ENCODE assay signal across 15 cellular contexts in the genomic region with DNA sequence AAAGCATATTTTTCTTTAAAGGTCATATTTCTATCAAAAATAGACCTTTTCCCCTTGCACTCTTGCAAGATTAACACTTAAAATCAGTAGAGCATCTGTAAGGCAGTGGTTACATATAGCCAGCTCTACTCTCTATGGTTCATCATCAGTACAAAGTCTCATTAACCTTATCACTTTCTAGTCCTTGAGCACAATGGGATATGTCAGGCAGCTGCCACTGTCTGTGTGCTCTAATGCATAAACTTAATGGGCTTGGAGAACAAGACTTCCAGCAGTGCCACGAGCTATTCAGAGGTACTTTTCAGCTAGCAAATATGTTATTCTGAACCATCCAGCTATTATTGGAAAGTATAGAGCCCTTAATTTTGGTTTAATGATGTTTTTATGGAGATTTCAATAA.
A peak's percentile ranks its signal among the peaks of the same experiment; 100 is the strongest.
DNase-seq lines count a peak whose midpoint lies in the region; ATAC-seq and TF ChIP-seq lines count a peak whose summit lies in the region.
"Had no signal": no experiment of that assay in that cellular context is flagged by ENCODE, and none has a peak within 500 bp of the region (broad histone marks: within the 10 kb centered on the region; RNA-seq: fewer than 3 reads in every experiment).

No MANE protein-coding gene starts in this region.

- H3K4me3 ChIP-seq in neural progenitor cell (no peak overlapping the region), mammary epithelial cell (replicated peaks in 1 of 3; ENCODE audit: insufficient read depth in 1 of 3, low read depth in 2 of 3, low read length in 3 of 3) (no peak overlapping the region), left lung (no peak overlapping the region)
- H3K4me3 ChIP-seq: MG63, SJCRH30 had no signal

- H3K79me2 ChIP-seq in neural progenitor cell (ENCODE audit: low read depth) (no peaks in the 10 kb centered on the region), mammary epithelial cell (ENCODE audit: insufficient read depth, low read length) (no peaks in the 10 kb centered on the region)

- no peak overlapping the region for H3K4me2 ChIP-seq in neural progenitor cell
- no peak overlapping the region for H3K4me2 ChIP-seq in mammary epithelial cell (ENCODE audit: insufficient read depth, low read depth, low read length)

- H3K9ac ChIP-seq in neural progenitor cell (no peak overlapping the region), mammary epithelial cell (ENCODE audit: insufficient read depth, low read length) (no peak overlapping the region)

- no peak overlapping the region for H2AFZ ChIP-seq in neural progenitor cell (replicated peaks)
- H2AFZ ChIP-seq in mammary epithelial cell (ENCODE audit: low read depth, low read length) = no peak overlapping the region

- H3K9me3 Mint-ChIP-seq in neural progenitor cell = peaks cover 2% of the 10 kb centered on the region

- H3K27ac Mint-ChIP-seq in neural progenitor cell = no peak overlapping the region
- H3K27ac Mint-ChIP-seq: CD14-positive monocyte had no signal

- peaks cover 9% of the 10 kb centered on the region for H3K4me1 Mint-ChIP-seq in neural progenitor cell
- H3K4me1 Mint-ChIP-seq: CD14-positive monocyte had no signal

- H3K27ac ChIP-seq in neural progenitor cell (no peak overlapping the region), mammary epithelial cell (ENCODE audit: insufficient read depth, low read depth, low read length) (no peak overlapping the region), left lung (no peak overlapping the region)
- H3K27ac ChIP-seq: SJCRH30 had no signal

- intact Hi-C loops in mammary epithelial cell (cut with micrococcal nuclease) (no loop called here), left lung (cut with DNase I) (no loop called here)

- CTCF ChIA-PET in mammary epithelial cell (lab: Charles Lee; ENCODE audit: low non-redundant PET) = no interaction called here

- WGBS in mammary epithelial cell (ENCODE audit: low coverage, missing lambda C conversion rate) = 87% methylated on average over 1 of the region's 1 CpG

- ATAC-seq in left lung = no peak

- H3K9me3 ChIP-seq in neural progenitor cell (ENCODE audit: low read depth) = no peaks in the 10 kb centered on the region
- no peaks in the 10 kb centered on the region for H3K9me3 ChIP-seq in mammary epithelial cell (replicated peaks; ENCODE audit: insufficient read depth, low read length)
- no peaks in the 10 kb centered on the region for H3K9me3 ChIP-seq in left lung
- H3K9me3 ChIP-seq: MG63, SJCRH30 had no signal

- in situ Hi-C loops in mammary epithelial cell (cut with MboI; ENCODE audit: low sequenced_read_pairs in 2 of 2) = no loop called here

- H3K27me3 Mint-ChIP-seq in neural progenitor cell (ENCODE audit: insufficient read depth, low read depth) = no peaks in the 10 kb centered on the region

- H4K20me1 ChIP-seq in neural progenitor cell (ENCODE audit: low read depth) (no peaks in the 10 kb centered on the region), mammary epithelial cell (ENCODE audit: insufficient read depth, low read length) (no peaks in the 10 kb centered on the region)

- DNase-seq in NCI-H187 treated with DMSO at 0.1 percent for 48 hours (lab: John Stamatoyannopoulos, UW) (peak; percentile 13), NCI-H187 (lab: John Stamatoyannopoulos, UW) (no peak), NCI-H2081 (lab: John Stamatoyannopoulos, UW) (peak; percentile 39 to 82), NCI-H748 (lab: John Stamatoyannopoulos, UW; ENCODE audit: unreplicated experiment) (peak; percentile 88), neural progenitor cell (ENCODE audit: low spot score) (peak; percentile 31), NCI-H2227 treated with DMSO at 0.1 percent for 48 hours (lab: John Stamatoyannopoulos, UW) (no peak), mammary epithelial cell (no peak), left lung (no peak)
- DNase-seq: DMS79 treated with DMSO at 0.1 percent for 48 hours, MG63, NCI-H1436, NCI-H526 treated with DMSO at 0.1 percent for 48 hours, SJCRH30, T-helper 1 cell had no signal

- no peaks in the 10 kb centered on the region for H3F3A ChIP-seq in neural progenitor cell (ENCODE audit: low read depth)

- H3K4me3 Mint-ChIP-seq in neural progenitor cell = no peak overlapping the region
- H3K4me3 Mint-ChIP-seq: CD14-positive monocyte had no signal

- H3K27me3 ChIP-seq in neural progenitor cell (no peaks in the 10 kb centered on the region), mammary epithelial cell (ENCODE audit: insufficient read depth, low read length) (no peaks in the 10 kb centered on the region), left lung (no peaks in the 10 kb centered on the region)
- H3K27me3 ChIP-seq: SJCRH30 had no signal

- H3K36me3 Mint-ChIP-seq in neural progenitor cell = no peaks in the 10 kb centered on the region
- H3K36me3 Mint-ChIP-seq: CD14-positive monocyte had no signal

- BruUV-seq in mammary epithelial cell (replicated peaks; lab: Mats Ljungman, UMichigan) = no TSS peak

- dilution Hi-C loops in mammary epithelial cell (cut with HindIII; ENCODE audit: low sequenced_read_pairs) = no loop called here

- peaks cover 8% of the 10 kb centered on the region for H3K4me1 ChIP-seq in neural progenitor cell
- H3K4me1 ChIP-seq in mammary epithelial cell (ENCODE audit: insufficient read depth, low read length) = no peaks in the 10 kb centered on the region
- no peaks in the 10 kb centered on the region for H3K4me1 ChIP-seq in left lung
- H3K4me1 ChIP-seq: SJCRH30 had no signal

- H3K36me3 ChIP-seq in neural progenitor cell = no peaks in the 10 kb centered on the region
- no peaks in the 10 kb centered on the region for H3K36me3 ChIP-seq in mammary epithelial cell (ENCODE audit: insufficient read depth, low read length)
- H3K36me3 ChIP-seq in left lung = no peaks in the 10 kb centered on the region
- H3K36me3 ChIP-seq: MG63, SJCRH30 had no signal

- TF ChIP-seq CTCF in neural progenitor cell (IDR thresholded peaks at IDR 0.05) = no peak
- no peak for TF ChIP-seq CTCF in mammary epithelial cell (conservative IDR thresholded peaks at IDR 0.05 in 1 of 2, IDR thresholded peaks at IDR 0.05 in 1 of 2; ENCODE audit: extremely low read depth in 1 of 2, insufficient read depth in 1 of 2, low read depth in 1 of 2, low read length in 2 of 2)
- no peak for TF ChIP-seq CTCF in left lung (IDR thresholded peaks at IDR 0.05)

Comparison
In these comparisons a context has a peak if more than half of its experiments do, and no peak if none do; other contexts are left out.
1. DNase-seq: peak in NCI-H187 treated with DMSO at 0.1 percent for 48 hours (single experiment), NCI-H2081 (2 of 2), NCI-H748 (single experiment) and neural progenitor cell (single experiment); none in NCI-H187 (0 of 2), NCI-H2227 treated with DMSO at 0.1 percent for 48 hours (single experiment), mammary epithelial cell (single experiment) and left lung (0 of 2).